ENCODE assay signal across 1 cellular context in genomic region chr5:138542956-138543729, GRCh38.
TF ChIP-seq lines count a peak whose summit lies in the region.

TSS of gene ETF1 (minus strand) at chr5:138543236. CDS start at chr5:138542918, 318 bp downstream.

TF ChIP-seq in HEK293, 187 proteins besides CTCF, POLR2A, EP300 and RAD21 (continued from another document):
- TF ChIP-seq ZNF19 (tag by site-specific recombination; IDR thresholded peaks at IDR 0.05; ENCODE audit: low read depth) (no peak), ZNF302 (tag by site-specific recombination; IDR thresholded peaks at IDR 0.05; ENCODE audit: low read depth) (no peak), EGR2 (tag by site-specific recombination; IDR thresholded peaks at IDR 0.05; ENCODE audit: low read depth) (peak; percentile 67; the same call in 1 of the 2 replicates), ZFP41 (tag by site-specific recombination; IDR thresholded peaks at IDR 0.05; ENCODE audit: borderline replicate concordance) (no peak), ZNF704 (tag by site-specific recombination; IDR thresholded peaks at IDR 0.05) (peak; percentile 73; the same call in 1 of the 2 replicates), ZNF548 (tag by site-specific recombination; IDR thresholded peaks at IDR 0.05) (no peak), ZNF660 (tag by site-specific recombination; IDR thresholded peaks at IDR 0.05) (peak; percentile 74; the same call in 1 of the 2 replicates), ELK4 (IDR thresholded peaks at IDR 0.05; ENCODE audit: borderline replicate concordance, low read depth, low read length) (peak; percentile 83; the same call in 1 of the 2 replicates), ZNF140 (tag by site-specific recombination; IDR thresholded peaks at IDR 0.05) (no peak), MEIS1 (CRISPR knock-in tag; IDR thresholded peaks at IDR 0.05; ENCODE audit: borderline replicate concordance) (no peak), ZNF239 (tag by site-specific recombination; IDR thresholded peaks at IDR 0.05) (peak; percentile 25; the same call in 1 of the 2 replicates), ZNF501 (tag by site-specific recombination; IDR thresholded peaks at IDR 0.05) (peak; percentile 93), SP2 (tag by site-specific recombination; IDR thresholded peaks at IDR 0.05) (peak; percentile 100), YY1 (tag by site-specific recombination; IDR thresholded peaks at IDR 0.05) (peak; percentile 84), HIC1 (tag by site-specific recombination; IDR thresholded peaks at IDR 0.05) (peak; percentile 100), ZNF560 (tag by site-specific recombination; IDR thresholded peaks at IDR 0.05; ENCODE audit: borderline replicate concordance) (no peak), ZNF777 (tag by site-specific recombination; IDR thresholded peaks at IDR 0.05; ENCODE audit: borderline replicate concordance) (no peak), ZNF76 (tag by site-specific recombination; IDR thresholded peaks at IDR 0.05; ENCODE audit: borderline replicate concordance, low read depth) (peak; percentile 71), ZBTB20 (tag by site-specific recombination; IDR thresholded peaks at IDR 0.05) (peak; percentile 56; the same call in 1 of the 2 replicates), HOXA7 (CRISPR knock-in tag; IDR thresholded peaks at IDR 0.05; ENCODE audit: borderline replicate concordance) (no peak), ZEB2 (tag by site-specific recombination; IDR thresholded peaks at IDR 0.05) (peak; percentile 93), ZBTB17 (tag by site-specific recombination; IDR thresholded peaks at IDR 0.05) (peak; percentile 64), ZNF324 (tag by site-specific recombination; IDR thresholded peaks at IDR 0.05) (peak; percentile 80), ZNF791 (tag by site-specific recombination; IDR thresholded peaks at IDR 0.05) (no peak), SP3 (tag by site-specific recombination; IDR thresholded peaks at IDR 0.05) (peak; percentile 98), GLIS2 (tag by site-specific recombination; IDR thresholded peaks at IDR 0.05) (peak; percentile 100), ZNF394 (tag by site-specific recombination; IDR thresholded peaks at IDR 0.05; ENCODE audit: borderline replicate concordance) (peak; percentile 99), KLF17 (tag by site-specific recombination; IDR thresholded peaks at IDR 0.05) (no peak; the same call in 1 of the 2 replicates), ZNF391 (tag by site-specific recombination; IDR thresholded peaks at IDR 0.05; ENCODE audit: borderline replicate concordance, low read depth) (peak; percentile 89), ZFP3 (tag by site-specific recombination; IDR thresholded peaks at IDR 0.05; ENCODE audit: low read depth) (no peak)
